In the genomic region with DNA sequence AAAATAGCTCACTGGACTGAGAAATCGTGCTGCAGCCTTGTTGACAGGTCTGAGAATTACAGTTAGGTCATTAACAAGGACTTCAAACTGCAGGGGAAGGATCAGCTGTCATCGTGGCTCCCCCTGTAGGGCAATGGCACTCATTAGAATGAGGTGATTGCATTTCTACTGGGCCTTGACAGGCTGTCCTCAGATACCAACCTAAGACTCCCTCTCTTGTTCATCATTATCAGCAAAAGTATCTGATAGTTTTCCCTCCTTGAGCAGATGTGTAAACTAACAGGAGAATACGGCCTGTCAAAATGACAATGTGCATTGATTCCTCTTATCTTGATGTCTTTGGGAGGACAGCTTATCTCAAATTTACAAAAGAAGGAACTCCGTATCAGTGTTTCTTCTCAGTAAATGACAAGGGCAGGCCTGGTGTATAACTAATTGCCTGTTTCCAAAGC, we compare ENCODE assay signal across 8 cellular contexts.
DNase-seq lines count a peak whose midpoint lies in the region; ATAC-seq and TF ChIP-seq lines count a peak whose summit lies in the region.

No MANE protein-coding gene starts in this region.

- H3K9me3 ChIP-seq in BE2C (no peaks in the 10 kb centered on the region), PC-9 (ENCODE audit: insufficient read depth, low read depth) (no peaks in the 10 kb centered on the region)

- H3K4me2 ChIP-seq in PC-9: no peak overlapping the region

- no peaks in the 10 kb centered on the region for H3K27me3 Mint-ChIP-seq in type B pancreatic cell

- H3K36me3 ChIP-seq in BE2C (no peaks in the 10 kb centered on the region), PC-9 (ENCODE audit: low read depth) (no peaks in the 10 kb centered on the region)

- H3K4me1 Mint-ChIP-seq in type B pancreatic cell (ENCODE audit: unreplicated experiment): no peaks in the 10 kb centered on the region

- H4K20me1 ChIP-seq in PC-9 (ENCODE audit: insufficient read depth): no peaks in the 10 kb centered on the region

- H3K27me3 ChIP-seq in BE2C (no peaks in the 10 kb centered on the region), PC-9 (ENCODE audit: insufficient read depth, low read depth) (no peaks in the 10 kb centered on the region)

- no peaks in the 10 kb centered on the region for H3K36me3 Mint-ChIP-seq in type B pancreatic cell

- TF ChIP-seq CTCF in BE2C (IDR thresholded peaks at IDR 0.05; ENCODE audit: low read depth, low read length) (peak; percentile 93), PC-9 (conservative IDR thresholded peaks at IDR 0.05) (peak; percentile 71), type B pancreatic cell (conservative IDR thresholded peaks at IDR 0.05) (peak; percentile 72)

- H3K27ac Mint-ChIP-seq in type B pancreatic cell: peak overlapping the region; percentile 56

- intact Hi-C loops in PC-9 (cut with micrococcal nuclease; ENCODE audit: unreplicated experiment): loop anchor here (1.0 to 2.0 kb wide), 2 partner anchors 352 to 598 kb away; no protein-coding TSS in a partner anchor

- H3K4me1 ChIP-seq in BE2C: peaks cover 3% of the 10 kb centered on the region; the same call in 1 of the 2 replicates
- H3K4me1 ChIP-seq in PC-9 (replicated peaks; ENCODE audit: insufficient read depth): no peaks in the 10 kb centered on the region

- CTCF ChIA-PET in PC-9 (lab: Charles Lee): no interaction called here

- H3K9me2 ChIP-seq in PC-9 (ENCODE audit: insufficient read depth): no peaks in the 10 kb centered on the region

- H3K4me3 ChIP-seq in BE2C (ENCODE audit: low read depth, low read length): no peak overlapping the region
- H3K4me3 ChIP-seq in PC-9: no peak overlapping the region

- peak; percentile 86 for DNase-seq in BE2C
- peak; percentile 44 to 47 for DNase-seq in PC-9
- DNase-seq in erythroblast (lab: John Stamatoyannopoulos, UW): peak; percentile 2 to 8
- DNase-seq in type B pancreatic cell (ENCODE audit: extremely low spot score, unreplicated experiment): no peak
- no peak for DNase-seq in AG08395 (ENCODE audit: low spot score)

- BruUV-seq in PC-9 (replicated peaks; lab: Mats Ljungman, UMichigan): no TSS peak

- ATAC-seq in GM18519 (IDR thresholded peaks at IDR 0.05; ENCODE audit: low FRiP score, unreplicated experiment): peak; percentile 83
- peak; percentile 76 for ATAC-seq in HG03439 (IDR thresholded peaks at IDR 0.05; ENCODE audit: unreplicated experiment)
- no peak for ATAC-seq in GM19463 (IDR thresholded peaks at IDR 0.05; ENCODE audit: unreplicated experiment)

- H3F3A ChIP-seq in PC-9 (ENCODE audit: insufficient read depth, low read depth): no peaks in the 10 kb centered on the region

- POLR2A ChIA-PET in PC-9 (lab: Charles Lee; ENCODE audit: unreplicated experiment): no interaction called here

- no peak for TF ChIP-seq POLR2A in erythroblast (IDR thresholded peaks at IDR 0.05; ENCODE audit: low read length)

- H2AFZ ChIP-seq in PC-9: no peak overlapping the region

- H3K4me3 Mint-ChIP-seq in type B pancreatic cell: no peak overlapping the region

- no peaks in the 10 kb centered on the region for H3K79me2 ChIP-seq in PC-9 (ENCODE audit: low read depth)

- no peaks in the 10 kb centered on the region for H3K9me3 Mint-ChIP-seq in type B pancreatic cell

- H3K27ac ChIP-seq in PC-9: no peak overlapping the region

Comparison
In these comparisons a context has a peak if more than half of its experiments do, and no peak if none do; other contexts are left out.
1. DNase-seq: peak in BE2C (single experiment), PC-9 (2 of 2) and erythroblast (2 of 2); none in type B pancreatic cell (single experiment) and AG08395 (single experiment).
2. Peak in every context shown above with its lines, with median percentiles within 50 percentile points of each other: CTCF ChIP-seq.